Comparison of ENCODE assay signal across 34 cellular contexts in genomic region chr4:40401096-40401495, GRCh38.
"Had no signal": no experiment of that assay in that cellular context is flagged by ENCODE, and none has a peak within 500 bp of the region (broad histone marks: within the 10 kb centered on the region; RNA-seq: fewer than 3 reads in every experiment).

No MANE protein-coding gene starts in this region.

- DNase-seq: Karpas-422, Kasumi-1, MG63, MM.1S, MV-4-11, NCI-H1048, NCI-H1092, NCI-H1092 treated with DMSO at 0.1 percent for 48 hours, NCI-H1105, NCI-H1105 treated with DMSO at 0.1 percent for 48 hours, NCI-H1417, NCI-H1417 treated with DMSO at 0.1 percent for 48 hours, NCI-H1436, NCI-H1436 treated with DMSO at 0.1 percent for 48 hours, NCI-H146, NCI-H1694, NCI-H1694 treated with DMSO at 0.1 percent for 48 hours, NCI-H187, NCI-H187 treated with DMSO at 0.1 percent for 48 hours, NCI-H1930, NCI-H2029, NCI-H2029 treated with DMSO at 0.1 percent for 48 hours, NCI-H2081, NCI-H2081 treated with DMSO at 0.1 percent for 48 hours, NCI-H2107, NCI-H2171, NCI-H2171 treated with DMSO at 0.1 percent for 48 hours, NCI-H2227 treated with DMSO at 0.1 percent for 48 hours, NCI-H226, NCI-H345, NCI-H446, NCI-H446 treated with DMSO at 0.1 percent for 48 hours, NCI-H510A had no signal

- H3K4me3 ChIP-seq: MG63 had no signal

- H3K36me3 ChIP-seq: MG63 had no signal

- H3K9me3 ChIP-seq: MG63 had no signal

- H3K27me3 ChIP-seq: MG63 had no signal

- H3K27ac ChIP-seq: KMS-11 had no signal

- H3K9ac ChIP-seq: KMS-11 had no signal

- H3K4me2 ChIP-seq: KMS-11 had no signal
